In genomic region chr14:76502219-76502618, GRCh38 we compare ENCODE assay signal across 27 cellular contexts.
"Had no signal": no experiment of that assay in that cellular context is flagged by ENCODE, and none has a peak within 500 bp of the region (broad histone marks: within the 10 kb centered on the region; RNA-seq: fewer than 3 reads in every experiment).

No MANE protein-coding gene starts in this region.

- H3K4me3 ChIP-seq: colonic mucosa, esophagus squamous epithelium, gastrocnemius medialis, heart right ventricle, left lung, lower lobe of right lung, mucosa of descending colon had no signal

- H3K36me3 ChIP-seq: colonic mucosa, esophagus squamous epithelium, gastrocnemius medialis, heart right ventricle, left lung, lower lobe of right lung had no signal

- H3K27me3 ChIP-seq: colonic mucosa, gastrocnemius medialis had no signal

- H3K36me3 Mint-ChIP-seq: mesothelial cell of epicardium had no signal

- DNase-seq: colonic mucosa; cortex of kidney; effector CD8-positive, alpha-beta T cell; effector memory CD8-positive, alpha-beta T cell; erythroblast; esophagus squamous epithelium; foreskin fibroblast; foreskin melanocyte; gastrocnemius medialis; glutamatergic neuron; head of caudate nucleus; heart right ventricle; hippocampal formation; left cardiac atrium; left lung; left ventricle myocardium superior; lower lobe of right lung; mesenchymal stem cell; mucosa of descending colon had no signal

- H3K9me3 ChIP-seq: colonic mucosa, esophagus squamous epithelium, gastrocnemius medialis, heart right ventricle, left lung, lower lobe of right lung, mucosa of descending colon had no signal

- H3K4me1 ChIP-seq: colonic mucosa, esophagus squamous epithelium, gastrocnemius medialis, left lung, lower lobe of right lung had no signal

- H3K27ac ChIP-seq: colonic mucosa, epithelial cell of prostate, esophagus squamous epithelium, gastrocnemius medialis, heart right ventricle, left lung, lower lobe of right lung had no signal

- FAIRE-seq: endometrium, islet of Langerhans, keratinocyte had no signal

- H3K27ac Mint-ChIP-seq: dendritic cell treated with granulocyte-macrophage colony-stimulating factor and Interleukin-4, amounts not matched to agents 40 ng/mL and 50 ng/mL, for 4 days; effector memory CD8-positive, alpha-beta T cell; endodermal cell; mesothelial cell of epicardium had no signal

- H3K9me3 Mint-ChIP-seq: dendritic cell treated with granulocyte-macrophage colony-stimulating factor and Interleukin-4, amounts not matched to agents 40 ng/mL and 50 ng/mL, for 4 days; effector memory CD8-positive, alpha-beta T cell; endodermal cell; mesothelial cell of epicardium had no signal

- H3K4me3 Mint-ChIP-seq: dendritic cell treated with granulocyte-macrophage colony-stimulating factor and Interleukin-4, amounts not matched to agents 40 ng/mL and 50 ng/mL, for 4 days; effector memory CD8-positive, alpha-beta T cell; endodermal cell; mesothelial cell of epicardium had no signal

- ATAC-seq: effector memory CD8-positive, alpha-beta T cell; esophagus mucosa; gastrocnemius medialis; heart right ventricle; left cardiac atrium; left lung; left ventricle myocardium superior; lower lobe of right lung; mucosa of descending colon had no signal
